1 cellular context compared by ENCODE assay signal in genomic region chr15:40098489-40099261, GRCh38.
TF ChIP-seq lines count a peak whose summit lies in the region.

No MANE protein-coding gene starts in this region.

TF ChIP-seq in HEK293, 187 proteins besides CTCF, POLR2A, EP300 and RAD21 (continued from another document and continues in another):
- TF ChIP-seq ZSCAN5A (tag by site-specific recombination; IDR thresholded peaks at IDR 0.05) = no peak
- TF ChIP-seq OVOL3 (tag by site-specific recombination; IDR thresholded peaks at IDR 0.05) = no peak
- TF ChIP-seq TCF7L2 (IDR thresholded peaks at IDR 0.05; ENCODE audit: borderline replicate concordance, low read depth, low read length) = no peak
- TF ChIP-seq YY2 (tag by site-specific recombination; IDR thresholded peaks at IDR 0.05) = no peak
- no peak for TF ChIP-seq ZNF426 (tag by site-specific recombination; IDR thresholded peaks at IDR 0.05)
- TF ChIP-seq YY1 (tag by site-specific recombination; IDR thresholded peaks at IDR 0.05) = no peak
- no peak for TF ChIP-seq ZNF133 (tag by site-specific recombination; IDR thresholded peaks at IDR 0.05)
- no peak for TF ChIP-seq ZNF350 (tag by site-specific recombination; IDR thresholded peaks at IDR 0.05)
- no peak for TF ChIP-seq ZNF510 (tag by site-specific recombination; IDR thresholded peaks at IDR 0.05; ENCODE audit: insufficient replicate concordance)
- TF ChIP-seq ZNF302 (tag by site-specific recombination; IDR thresholded peaks at IDR 0.05; ENCODE audit: low read depth) = no peak
- peak; percentile 89 for TF ChIP-seq ZXDB (tag by site-specific recombination; IDR thresholded peaks at IDR 0.05)
- no peak for TF ChIP-seq ZNF16 (tag by site-specific recombination; IDR thresholded peaks at IDR 0.05; ENCODE audit: low read depth)
- no peak for TF ChIP-seq ZNF792 (tag by site-specific recombination; IDR thresholded peaks at IDR 0.05)
- TF ChIP-seq ZNF670 (tag by site-specific recombination; IDR thresholded peaks at IDR 0.05; ENCODE audit: low read depth) = no peak
- TF ChIP-seq ZNF701 (tag by site-specific recombination; IDR thresholded peaks at IDR 0.05) = 0 out of 2 replicates have a peak, but pooled peaks have one; percentile 44
- TF ChIP-seq GLIS2 (tag by site-specific recombination; IDR thresholded peaks at IDR 0.05) = peak; percentile 74
- no peak for TF ChIP-seq ZNF362 (tag by site-specific recombination; IDR thresholded peaks at IDR 0.05)
- no peak for TF ChIP-seq ZNF37A (tag by site-specific recombination; IDR thresholded peaks at IDR 0.05)
- TF ChIP-seq ZNF324 (tag by site-specific recombination; IDR thresholded peaks at IDR 0.05) = 0 out of 2 replicates have a peak, but pooled peaks have one; percentile 46
- no peak for TF ChIP-seq ZNF223 (tag by site-specific recombination; IDR thresholded peaks at IDR 0.05)
- peak; percentile 72 for TF ChIP-seq ZNF335 (tag by site-specific recombination; conservative IDR thresholded peaks at IDR 0.05)
- no peak for TF ChIP-seq ZNF433 (tag by site-specific recombination; IDR thresholded peaks at IDR 0.05; ENCODE audit: low read depth)
- TF ChIP-seq ZNF174 (tag by site-specific recombination; IDR thresholded peaks at IDR 0.05) = no peak
- TF ChIP-seq ZBTB8A (tag by site-specific recombination; IDR thresholded peaks at IDR 0.05) = peak; percentile 41
- TF ChIP-seq WT1 (tag by site-specific recombination; IDR thresholded peaks at IDR 0.05) = peak; percentile 58; the same call in 1 of the 2 replicates
- TF ChIP-seq ZNF148 (tag by site-specific recombination; IDR thresholded peaks at IDR 0.05; ENCODE audit: borderline replicate concordance) = no peak
- TF ChIP-seq ZNF155 (tag by site-specific recombination; IDR thresholded peaks at IDR 0.05) = no peak
- no peak for TF ChIP-seq ZNF555 (tag by site-specific recombination; conservative IDR thresholded peaks at IDR 0.05)
- peak; percentile 47; the same call in 1 of the 2 replicates for TF ChIP-seq ZNF10 (tag by site-specific recombination; IDR thresholded peaks at IDR 0.05)
- TF ChIP-seq SETDB1 (IDR thresholded peaks at IDR 0.05; ENCODE audit: insufficient read length, low read length) = no peak
- TF ChIP-seq PBX3 (CRISPR knock-in tag; IDR thresholded peaks at IDR 0.05) = no peak
- TF ChIP-seq ZNF624 (tag by site-specific recombination; IDR thresholded peaks at IDR 0.05) = no peak
- TF ChIP-seq PRDM6 (tag by site-specific recombination; IDR thresholded peaks at IDR 0.05) = no peak; the same call in 1 of the 2 replicates
- TF ChIP-seq ZNF704 (tag by site-specific recombination; IDR thresholded peaks at IDR 0.05) = no peak
- no peak for TF ChIP-seq ZNF777 (tag by site-specific recombination; IDR thresholded peaks at IDR 0.05; ENCODE audit: borderline replicate concordance)
- no peak for TF ChIP-seq ZSCAN18 (tag by site-specific recombination; IDR thresholded peaks at IDR 0.05)
- TF ChIP-seq AEBP2 (tag by site-specific recombination; IDR thresholded peaks at IDR 0.05; ENCODE audit: borderline replicate concordance) = no peak
- no peak for TF ChIP-seq ELK4 (IDR thresholded peaks at IDR 0.05; ENCODE audit: borderline replicate concordance, low read depth, low read length)
- TF ChIP-seq KLF16 (tag by site-specific recombination; IDR thresholded peaks at IDR 0.05) = no peak
- peak; percentile 84 for TF ChIP-seq ZBTB20 (tag by site-specific recombination; IDR thresholded peaks at IDR 0.05)
- peak; percentile 78 for TF ChIP-seq ZNF341 (tag by site-specific recombination; IDR thresholded peaks at IDR 0.05; ENCODE audit: low read depth)
- peak; percentile 61; the same call in 1 of the 2 replicates for TF ChIP-seq ZBTB21 (tag by site-specific recombination; IDR thresholded peaks at IDR 0.05)
- TF ChIP-seq IKZF3 (tag by site-specific recombination; IDR thresholded peaks at IDR 0.05) = peak; percentile 87
- TF ChIP-seq ZNF488 (tag by site-specific recombination; IDR thresholded peaks at IDR 0.05) = no peak
- no peak for TF ChIP-seq ZNF585B (tag by site-specific recombination; IDR thresholded peaks at IDR 0.05)
- peak; percentile 63; the same call in 1 of the 2 replicates for TF ChIP-seq EGR2 (tag by site-specific recombination; IDR thresholded peaks at IDR 0.05; ENCODE audit: low read depth)
- TF ChIP-seq SALL2 (tag by site-specific recombination; IDR thresholded peaks at IDR 0.05; ENCODE audit: borderline replicate concordance) = no peak
- TF ChIP-seq ZBTB17 (tag by site-specific recombination; IDR thresholded peaks at IDR 0.05) = peak; percentile 83
- TF ChIP-seq ZNF521 (tag by site-specific recombination; IDR thresholded peaks at IDR 0.05) = no peak
